ENCODE assay signal across 21 cellular contexts in the genomic region with DNA sequence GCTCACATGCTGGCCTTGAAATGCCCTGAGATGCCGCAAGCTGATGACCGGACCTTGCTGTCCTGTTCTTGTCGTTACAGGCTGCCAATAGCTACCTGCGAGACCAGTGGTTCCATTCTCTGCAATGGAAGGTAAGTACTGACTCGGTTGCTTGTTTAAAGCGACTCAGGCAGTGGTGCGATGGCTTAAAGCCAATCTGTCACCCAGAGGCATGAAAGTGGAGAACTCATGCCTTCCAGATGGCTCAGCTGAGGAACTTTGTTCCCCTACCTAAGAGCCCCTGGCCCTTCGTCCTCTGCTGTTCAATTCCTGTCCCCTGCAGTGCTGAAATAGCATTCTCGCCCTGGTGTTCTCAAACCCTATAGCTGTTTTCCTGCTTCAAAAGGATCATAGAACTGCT.
DNase-seq lines count a peak whose midpoint lies in the region; ATAC-seq and TF ChIP-seq lines count a peak whose summit lies in the region.
"Had no signal": no experiment of that assay in that cellular context is flagged by ENCODE, and none has a peak within 500 bp of the region (broad histone marks: within the 10 kb centered on the region; RNA-seq: fewer than 3 reads in every experiment).

No MANE protein-coding gene starts in this region.

- no peak for ATAC-seq in naive thymus-derived CD8-positive, alpha-beta T cell
- ATAC-seq in Right ventricle myocardium superior (ENCODE audit: poor library complexity): no peak
- ATAC-seq: activated CD8-positive, alpha-beta T cell treated with anti-CD3 and anti-CD28 coated beads for 36 hours; activated T-cell treated with anti-CD3 and anti-CD28 coated beads, Interleukin-2, amount 50 U/mL, for 4 hours; gastrocnemius medialis; left lobe of liver; mucosa of descending colon had no signal

- peaks cover 0 to 14% (median 2%) of the 10 kb centered on the region in 3 donors for H3K36me3 Mint-ChIP-seq in naive thymus-derived CD8-positive, alpha-beta T cell
- H3K36me3 Mint-ChIP-seq in type B pancreatic cell: peaks cover 18% of the 10 kb centered on the region
- H3K36me3 Mint-ChIP-seq: activated naive CD4-positive, alpha-beta T cell treated with anti-CD3 and anti-CD28 coated beads, Interleukin-2, amount 50 U/mL, for 24 hours had no signal

- no peaks in the 10 kb centered on the region for H3K9me3 Mint-ChIP-seq in naive thymus-derived CD8-positive, alpha-beta T cell
- no peaks in the 10 kb centered on the region for H3K9me3 Mint-ChIP-seq in type B pancreatic cell
- H3K9me3 Mint-ChIP-seq: activated CD8-positive, alpha-beta T cell treated with anti-CD3 and anti-CD28 coated beads for 36 hours; activated naive CD4-positive, alpha-beta T cell treated with anti-CD3 and anti-CD28 coated beads, Interleukin-2, amount 50 U/mL, for 24 hours; activated T-cell treated with anti-CD3 and anti-CD28 coated beads, Interleukin-2, amount 50 U/mL, for 4 hours; dendritic cell treated with granulocyte-macrophage colony-stimulating factor and Interleukin-4, amounts not matched to agents 40 ng/mL and 50 ng/mL, for 4 days had no signal

- H3K27ac Mint-ChIP-seq in naive thymus-derived CD8-positive, alpha-beta T cell: peak overlapping the region in 6 of 10 donors; percentile 34 to 81 (median 70)
- peak overlapping the region; percentile 96 for H3K27ac Mint-ChIP-seq in type B pancreatic cell
- H3K27ac Mint-ChIP-seq: activated naive CD4-positive, alpha-beta T cell treated with anti-CD3 and anti-CD28 coated beads, Interleukin-2, amount 50 U/mL, for 24 hours; dendritic cell treated with granulocyte-macrophage colony-stimulating factor and Interleukin-4, amounts not matched to agents 40 ng/mL and 50 ng/mL, for 4 days had no signal

- intact Hi-C loops in Right ventricle myocardium superior (cut with DNase I): loop anchor here (5.0 kb wide), 1 partner anchor 102 kb away; no protein-coding TSS in a partner anchor

- TF ChIP-seq CTCF in choroid plexus epithelial cell (conservative IDR thresholded peaks at IDR 0.05; ENCODE audit: low read depth, low read length) (peak; percentile 4), type B pancreatic cell (conservative IDR thresholded peaks at IDR 0.05) (no peak)

- POLR2A ChIA-PET in naive thymus-derived CD8-positive, alpha-beta T cell (lab: Charles Lee): no interaction called here

- DNase-seq in NCI-H524 (lab: John Stamatoyannopoulos, UW): peak; percentile 16 to 56
- no peak for DNase-seq in NCI-H524 treated with DMSO at 0.1 percent for 48 hours (lab: John Stamatoyannopoulos, UW)
- peak; percentile 47 for DNase-seq in choroid plexus epithelial cell (ENCODE audit: low read depth)
- no peak for DNase-seq in naive thymus-derived CD8-positive, alpha-beta T cell
- no peak for DNase-seq in type B pancreatic cell (ENCODE audit: extremely low spot score, unreplicated experiment)
- DNase-seq in amygdala (lab: John Stamatoyannopoulos, UW): no peak
- no peak for DNase-seq in Right ventricle myocardium superior
- DNase-seq in hepatic stellate cell (ENCODE audit: low spot score): no peak
- DNase-seq: activated CD8-positive, alpha-beta T cell treated with anti-CD3 and anti-CD28 coated beads for 36 hours; activated T-cell treated with anti-CD3 and anti-CD28 coated beads, Interleukin-2, amount 50 U/mL, for 4 hours; gastrocnemius medialis; mucosa of descending colon; NCI-H1105 treated with DMSO at 0.1 percent for 48 hours; NCI-H2081 treated with DMSO at 0.1 percent for 48 hours; OCI-M1; retina; tibial artery; WERI-Rb-1 had no signal

- no peak overlapping the region for H3K4me3 Mint-ChIP-seq in naive thymus-derived CD8-positive, alpha-beta T cell
- H3K4me3 Mint-ChIP-seq in type B pancreatic cell: no peak overlapping the region
- H3K4me3 Mint-ChIP-seq: activated CD8-positive, alpha-beta T cell treated with anti-CD3 and anti-CD28 coated beads for 36 hours; activated naive CD4-positive, alpha-beta T cell treated with anti-CD3 and anti-CD28 coated beads, Interleukin-2, amount 50 U/mL, for 24 hours; activated T-cell treated with anti-CD3 and anti-CD28 coated beads, Interleukin-2, amount 50 U/mL, for 4 hours; dendritic cell treated with granulocyte-macrophage colony-stimulating factor and Interleukin-4, amounts not matched to agents 40 ng/mL and 50 ng/mL, for 4 days had no signal

- no peak overlapping the region for H3K4me3 ChIP-seq in choroid plexus epithelial cell (ENCODE audit: low read depth, low read length)
- H3K4me3 ChIP-seq: gastrocnemius medialis, mucosa of descending colon, tibial artery had no signal

- no peaks in the 10 kb centered on the region for H3K27me3 Mint-ChIP-seq in naive thymus-derived CD8-positive, alpha-beta T cell
- H3K27me3 Mint-ChIP-seq in type B pancreatic cell: no peaks in the 10 kb centered on the region
- H3K27me3 Mint-ChIP-seq: activated CD8-positive, alpha-beta T cell treated with anti-CD3 and anti-CD28 coated beads for 36 hours; activated naive CD4-positive, alpha-beta T cell treated with anti-CD3 and anti-CD28 coated beads, Interleukin-2, amount 50 U/mL, for 24 hours; dendritic cell treated with granulocyte-macrophage colony-stimulating factor and Interleukin-4, amounts not matched to agents 40 ng/mL and 50 ng/mL, for 4 days had no signal

- H3K4me1 Mint-ChIP-seq in naive thymus-derived CD8-positive, alpha-beta T cell: peaks cover 7 to 19% (median 14%) of the 10 kb centered on the region in 4 donors
- H3K4me1 Mint-ChIP-seq in type B pancreatic cell (ENCODE audit: unreplicated experiment): peaks cover 45% of the 10 kb centered on the region

Comparison
In these comparisons a context has a peak if more than half of its experiments do, and no peak if none do; other contexts are left out.
1. DNase-seq: peak in NCI-H524 (2 of 2) and choroid plexus epithelial cell (single experiment); none in NCI-H524 treated with DMSO at 0.1 percent for 48 hours (single experiment), naive thymus-derived CD8-positive, alpha-beta T cell (0 of 10), type B pancreatic cell (single experiment), amygdala (0 of 56), Right ventricle myocardium superior (single experiment) and hepatic stellate cell (single experiment).